8 cellular contexts compared by ENCODE assay signal in the genomic region with DNA sequence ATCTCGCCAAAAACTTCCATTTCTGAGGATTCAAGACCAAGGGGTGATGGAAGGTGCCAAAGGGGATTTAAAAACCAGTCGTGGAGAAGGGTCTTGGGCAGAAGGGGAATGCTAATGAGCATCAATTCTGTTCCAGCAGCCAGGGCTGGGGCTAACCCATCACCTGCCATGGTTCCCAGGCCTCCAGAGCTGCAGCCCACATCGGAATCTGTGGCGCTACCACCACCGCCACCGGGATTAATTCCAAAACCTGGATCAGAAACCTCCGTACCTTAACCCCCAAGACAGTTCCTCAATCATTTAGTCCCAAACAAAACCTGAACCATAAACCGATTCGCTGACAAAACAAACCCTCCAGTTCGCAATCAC. TPM values are rescaled to one million over a fixed set of nuclear protein-coding genes. Genes with fewer than 3 reads are reported as not detected.
DNase-seq lines count a peak whose midpoint lies in the region; ATAC-seq and TF ChIP-seq lines count a peak whose summit lies in the region.

No MANE protein-coding gene starts in this region.

- H3K27ac ChIP-seq in H9 (ENCODE audit: insufficient read length, low read depth, low read length): no peak overlapping the region
- peak overlapping the region in 20 of 21 experiments; percentile 75 to 97 (median 90) for H3K27ac ChIP-seq in skin epidermis

- H3T11ph ChIP-seq in H9 (ENCODE audit: low read length): no peak overlapping the region

- H2AFZ ChIP-seq in H9 (ENCODE audit: low read length): no peak overlapping the region

- peaks cover 8 to 14% of the 10 kb centered on the region in 2 experiments for H3K4me1 Mint-ChIP-seq in H9

- peak overlapping the region; percentile 65 for H3K9ac ChIP-seq in H9 (ENCODE audit: extremely low read depth, insufficient read length, low read length)
- peak overlapping the region; percentile 96 for H3K9ac ChIP-seq in iPS-15b (ENCODE audit: low read depth, low read length)

- in situ Hi-C loops in GM13977 (cut with MboI; ENCODE audit: low pct_unique_long_range_greater_than_20kb, low sequenced_read_pairs, unreplicated experiment): no loop called here

- H3K23ac ChIP-seq in H9 (ENCODE audit: insufficient read length, low read depth, low read length): no peak overlapping the region

- ATAC-seq in activated naive CD4-positive, alpha-beta T cell treated with anti-CD3 and anti-CD28 coated beads, Interleukin-2, amount 50 U/mL, for 72 hours: peak; percentile 4 to 20
- no peak for ATAC-seq in HG03378 (IDR thresholded peaks at IDR 0.05; ENCODE audit: unreplicated experiment)

- H2BK20ac ChIP-seq in H9 (ENCODE audit: low read depth, low read length, poor library complexity, severe bottlenecking): no peak overlapping the region

- H3K27me3 ChIP-seq in BE2C (no peaks in the 10 kb centered on the region), H9 (ENCODE audit: insufficient read depth, low read length) (no peaks in the 10 kb centered on the region), iPS-15b (ENCODE audit: control insufficient read depth, insufficient read depth, low read length) (no peaks in the 10 kb centered on the region)

- peaks cover 10% of the 10 kb centered on the region for H3K36me3 ChIP-seq in BE2C
- peaks cover 3% of the 10 kb centered on the region for H3K36me3 ChIP-seq in iPS-15b (ENCODE audit: control insufficient read depth, insufficient read depth, low read length)

- peaks cover 6% of the 10 kb centered on the region for H3K23me2 ChIP-seq in H9 (ENCODE audit: insufficient read length, low read depth, low read length, poor library complexity, severe bottlenecking)

- peak overlapping the region; percentile 95 for H3K4me3 ChIP-seq in BE2C (ENCODE audit: low read depth, low read length)
- peak overlapping the region; percentile 100 for H3K4me3 ChIP-seq in iPS-15b (ENCODE audit: low read depth, low read length)
- peak overlapping the region; percentile 52 to 85 (median 76) for H3K4me3 ChIP-seq in skin epidermis

- no peak overlapping the region for H3K18ac ChIP-seq in H9 (ENCODE audit: insufficient read length, low read depth, low read length)

- peak overlapping the region in 2 of 3 experiments; percentile 100; a peak in 4 of 7 replicates for H3K27ac Mint-ChIP-seq in H9
- peak overlapping the region; percentile 90 to 98 for H3K27ac Mint-ChIP-seq in activated naive CD4-positive, alpha-beta T cell treated with anti-CD3 and anti-CD28 coated beads, Interleukin-2, amount 50 U/mL, for 72 hours

- peaks cover 13 to 32% of the 10 kb centered on the region in 2 experiments for H3K9me3 Mint-ChIP-seq in H9
- H3K9me3 Mint-ChIP-seq in activated naive CD4-positive, alpha-beta T cell treated with anti-CD3 and anti-CD28 coated beads, Interleukin-2, amount 50 U/mL, for 72 hours: peaks cover 21% of the 10 kb centered on the region in 2 donors

- H4K91ac ChIP-seq in H9 (ENCODE audit: insufficient read length, low read depth, low read length): no peak overlapping the region

- DNase-seq in BE2C (peak; percentile 12), H9 (peak; percentile 36), pons (ENCODE audit: low spot score) (no peak), GM13977 (ENCODE audit: low spot score) (no peak)
- no peak for DNase-seq in activated naive CD4-positive, alpha-beta T cell treated with anti-CD3 and anti-CD28 coated beads, Interleukin-2, amount 50 U/mL, for 72 hours (ENCODE audit: low spot score in 2 of 2)

- no peak overlapping the region for H4K8ac ChIP-seq in H9 (replicated peaks; ENCODE audit: insufficient read length, low read depth, low read length)

- peak overlapping the region; percentile 98 to 99 for H3K4me3 Mint-ChIP-seq in H9

- H3K56ac ChIP-seq in H9 (ENCODE audit: insufficient read length, low read depth, low read length): no peak overlapping the region

- H2AK5ac ChIP-seq in H9 (ENCODE audit: insufficient read length, low read length): no peak overlapping the region

- H2BK15ac ChIP-seq in H9 (ENCODE audit: low read depth, low read length): no peak overlapping the region

- H2BK120ac ChIP-seq in H9 (ENCODE audit: low read depth, low read length, poor library complexity, severe bottlenecking): no peak overlapping the region

- H3K36me3 Mint-ChIP-seq in H9 (ENCODE audit: insufficient read depth in 1 of 3, low read depth in 3 of 3): peaks cover 30 to 33% (median 32%) of the 10 kb centered on the region in 3 experiments
- H3K36me3 Mint-ChIP-seq in activated naive CD4-positive, alpha-beta T cell treated with anti-CD3 and anti-CD28 coated beads, Interleukin-2, amount 50 U/mL, for 72 hours: peaks cover 42 to 86% of the 10 kb centered on the region in 2 donors

- no peaks in the 10 kb centered on the region for H3K4me1 ChIP-seq in BE2C
- no peaks in the 10 kb centered on the region for H3K4me1 ChIP-seq in H9 (ENCODE audit: insufficient read depth, low read length)
- peaks cover 2% of the 10 kb centered on the region for H3K4me1 ChIP-seq in iPS-15b (ENCODE audit: control insufficient read depth, insufficient read depth, low read length)

- H2BK12ac ChIP-seq in H9 (ENCODE audit: insufficient read length, low read depth, low read length): no peak overlapping the region

- no peak overlapping the region for H4K5ac ChIP-seq in H9 (ENCODE audit: insufficient read length, low read depth, low read length)

- H3K79me2 ChIP-seq in H9 (ENCODE audit: insufficient read depth, low read length): no peaks in the 10 kb centered on the region

- H3K79me1 ChIP-seq in H9 (ENCODE audit: insufficient read depth, low read depth, low read length, poor library complexity, severe bottlenecking): no peaks in the 10 kb centered on the region

- H3K4ac ChIP-seq in H9 (ENCODE audit: low read depth, low read length): no peak overlapping the region

- H3K14ac ChIP-seq in H9 (ENCODE audit: insufficient read depth, low read length): no peak overlapping the region

- no peaks in the 10 kb centered on the region for H4K20me1 ChIP-seq in H9 (ENCODE audit: control insufficient read depth, insufficient read depth, insufficient read length)

- WGBS in H9 (ENCODE audit: extremely low coverage, insufficient read length, low lambda C conversion rate): no CpG with 5 or more reads among the region's 10 CpGs

- no peaks in the 10 kb centered on the region for H3K27me3 Mint-ChIP-seq in H9 (ENCODE audit: low read depth)

- no peak overlapping the region for H2BK5ac ChIP-seq in H9 (ENCODE audit: insufficient read length, low read length)

- H3K9me3 ChIP-seq in BE2C (no peaks in the 10 kb centered on the region; the same call in 1 of the 2 replicates), H9 (ENCODE audit: control insufficient read depth, low read depth, low read length) (no peaks in the 10 kb centered on the region), iPS-15b (ENCODE audit: control insufficient read depth, insufficient read depth, low read length) (no peaks in the 10 kb centered on the region)

- H3K4me2 ChIP-seq in H9 (ENCODE audit: insufficient read depth, insufficient read length, low read length): peak overlapping the region; percentile 80

- TF ChIP-seq CTCF in BE2C (IDR thresholded peaks at IDR 0.05; ENCODE audit: low read depth, low read length) (no peak), H9 (conservative IDR thresholded peaks at IDR 0.05) (no peak), GM13977 (IDR thresholded peaks at IDR 0.05; ENCODE audit: extremely low read depth, insufficient read depth, missing control alignments) (no peak)

RNA-seq across cellular contexts. Expression of a gene that starts 0.6 kb away (rescaled TPM):
- polyA plus RNA-seq in BE2C (2012; ENCODE audit: insufficient read depth, insufficient read length, low read depth): 3.6 TPM
- total RNA-seq in H9 (2021): 11.3 and 12.0 TPM in 2 replicates
- 10 to 100 TPM in 1 of 2 donors, 1 to 10 TPM in 1; 9.9 to 17.1 TPM for total RNA-seq in activated naive CD4-positive, alpha-beta T cell treated with anti-CD3 and anti-CD28 coated beads, Interleukin-2, amount 50 U/mL, for 72 hours

RNA-seq across cellular contexts. Expression of a gene that starts 20.8 kb away (rescaled TPM):
- 5.3 TPM for polyA plus RNA-seq in BE2C (2012; ENCODE audit: insufficient read depth, insufficient read length, low read depth)
- 23.1 and 25.0 TPM in 2 replicates for total RNA-seq in H9 (2021)
- 1 to 10 TPM; 7.6 to 9.0 TPM for total RNA-seq in activated naive CD4-positive, alpha-beta T cell treated with anti-CD3 and anti-CD28 coated beads, Interleukin-2, amount 50 U/mL, for 72 hours

RNA-seq across cellular contexts. Expression of a gene that starts 20.8 kb away (rescaled TPM):
- polyA plus RNA-seq in BE2C (2012; ENCODE audit: insufficient read depth, insufficient read length, low read depth): 6.7 TPM
- total RNA-seq in H9 (2021): 9.7 and 12.9 TPM in 2 replicates
- total RNA-seq in activated naive CD4-positive, alpha-beta T cell treated with anti-CD3 and anti-CD28 coated beads, Interleukin-2, amount 50 U/mL, for 72 hours: 1 to 10 TPM; 8.7 to 9.5 TPM

RNA-seq across cellular contexts. Expression of a gene that starts 41.2 kb away (rescaled TPM):
- 9.6 TPM for polyA plus RNA-seq in BE2C (2012; ENCODE audit: insufficient read depth, insufficient read length, low read depth)
- total RNA-seq in H9 (2021): 13.2 and 13.6 TPM in 2 replicates
- total RNA-seq in activated naive CD4-positive, alpha-beta T cell treated with anti-CD3 and anti-CD28 coated beads, Interleukin-2, amount 50 U/mL, for 72 hours: 10 to 100 TPM; 15.9 to 17.9 TPM

Comparison
In these comparisons a context has a peak if more than half of its experiments do, and no peak if none do; other contexts are left out.
1. DNase-seq: peak in BE2C (single experiment) and H9 (single experiment); none in activated naive CD4-positive, alpha-beta T cell treated with anti-CD3 and anti-CD28 coated beads, Interleukin-2, amount 50 U/mL, for 72 hours (0 of 2), pons (single experiment) and GM13977 (single experiment).
2. Peak in every context shown above with its lines, with median percentiles within 50 percentile points of each other: H3K4me3 ChIP-seq.